9 cellular contexts compared by ENCODE assay signal in genomic region chr21:32569261-32570230, GRCh38. TPM values are rescaled to one million over a fixed set of nuclear protein-coding genes. Genes with fewer than 3 reads are reported as not detected.
DNase-seq lines count a peak whose midpoint lies in the region; ATAC-seq and TF ChIP-seq lines count a peak whose summit lies in the region.
"Had no signal": no experiment of that assay in that cellular context is flagged by ENCODE, and none has a peak within 500 bp of the region (broad histone marks: within the 10 kb centered on the region; RNA-seq: fewer than 3 reads in every experiment).

No MANE protein-coding gene starts in this region.

- CTCF ChIA-PET in OCI-LY7 (lab: Charles Lee; ENCODE audit: unreplicated experiment), result no interaction called here

- H3K9ac ChIP-seq in mucosa of rectum (ENCODE audit: low read depth in 1 of 2, low read length in 2 of 2), result peak overlapping the region; percentile 56 to 61

- peak; percentile 89 for TF ChIP-seq CTCF in OCI-LY7 (conservative IDR thresholded peaks at IDR 0.05; ENCODE audit: low read length)

- no TSS peak for BruUV-seq in OCI-LY7 (replicated peaks; lab: Mats Ljungman, UMichigan)

- H3K27ac ChIP-seq in OCI-LY7 (ENCODE audit: low read depth, low read length, poor library complexity, severe bottlenecking), result no peak overlapping the region
- peak overlapping the region; percentile 59 to 63 for H3K27ac ChIP-seq in mucosa of rectum (ENCODE audit: low read depth in 2 of 2, low read length in 2 of 2)

- H4K20me1 ChIP-seq in OCI-LY7 (ENCODE audit: insufficient read depth, low read length), result no peaks in the 10 kb centered on the region

- intact Hi-C loops in OCI-LY7 (cut with micrococcal nuclease; ENCODE audit: unreplicated experiment), result loop anchor here (5.0 kb wide), 1 partner anchor 167 kb away; no protein-coding TSS in a partner anchor

- H3K9me3 ChIP-seq in OCI-LY7 (ENCODE audit: low read length) (no peaks in the 10 kb centered on the region), mucosa of rectum (ENCODE audit: control insufficient read depth in 2 of 2, low read length in 2 of 2) (no peaks in the 10 kb centered on the region)

- H3K4me2 ChIP-seq in OCI-LY7 (ENCODE audit: low read length), result peak overlapping the region; percentile 79

- peaks cover 0 to 3% of the 10 kb centered on the region in 2 donors for H3K27me3 ChIP-seq in mucosa of rectum (ENCODE audit: control insufficient read depth in 2 of 2, insufficient read depth in 2 of 2, low read length in 2 of 2)

- H3K79me2 ChIP-seq in OCI-LY7 (ENCODE audit: insufficient read depth, low read depth, low read length), result no peaks in the 10 kb centered on the region

- POLR2A ChIA-PET in OCI-LY7 (lab: Charles Lee), result interaction anchor here (1.3 kb wide), 1 partner anchor 19 kb away, joined by 4 read pairs; no protein-coding TSS in a partner anchor

- H3K9me2 ChIP-seq in OCI-LY7 (ENCODE audit: insufficient read depth, low read length), result no peaks in the 10 kb centered on the region

- peak overlapping the region; percentile 98 for H2AFZ ChIP-seq in OCI-LY7 (ENCODE audit: low read length)

- peak; percentile 76 for ATAC-seq in GM21390 (IDR thresholded peaks at IDR 0.05; ENCODE audit: unreplicated experiment)
- peak; percentile 81 for ATAC-seq in esophagus mucosa

- H3K4me3 ChIP-seq in OCI-LY7 (ENCODE audit: low read depth, low read length, poor library complexity, severe bottlenecking) (peak overlapping the region; percentile 65), mucosa of rectum (ENCODE audit: low read length in 2 of 2) (peak overlapping the region; percentile 79 to 80)

- H3K4me1 ChIP-seq in OCI-LY7 (ENCODE audit: insufficient read depth, low read length, poor library complexity, severe bottlenecking) (peaks cover 17% of the 10 kb centered on the region), mucosa of rectum (ENCODE audit: control insufficient read depth in 2 of 2, insufficient read depth in 2 of 2, low read length in 2 of 2) (peaks cover 5% of the 10 kb centered on the region in 2 donors)

- H3K36me3 ChIP-seq in OCI-LY7 (ENCODE audit: insufficient read depth, low read length) (no peaks in the 10 kb centered on the region), mucosa of rectum (ENCODE audit: control insufficient read depth in 2 of 2, insufficient read depth in 2 of 2, low read length in 2 of 2) (no peaks in the 10 kb centered on the region)

- DNase-seq in COLO829 (ENCODE audit: low spot score) (peak; percentile 71), HuH-7.5 (ENCODE audit: low spot score) (peak; percentile 62), OCI-LY7 (ENCODE audit: low spot score) (peak; percentile 80)
- peak; percentile 80 for DNase-seq in activated T-cell treated with anti-CD3 and anti-CD28 coated beads, Interleukin-2, amount 50 U/mL, for 1 hour
- DNase-seq in stimulated activated CD8-positive, alpha-beta memory T cell treated with anti-CD3 and anti-CD28 coated beads, Interleukin-4, amount 100 ng/mL, for 1 hour (ENCODE audit: low read depth in 2 of 2, low spot score in 1 of 2), result peak; percentile 48 to 67

RNA-seq across cellular contexts. Expression of gene TCP10L, which starts 15.8 kb away (rescaled TPM):
- total RNA-seq in OCI-LY7 (2014; rRNA removed; shearing (Covaris generic)), result 2.0 and 3.9 TPM in 2 replicates
- total RNA-seq in OCI-LY7 (2022), result 0.63 and 1.2 TPM in 2 replicates
- total RNA-seq in esophagus mucosa, result not detected
- total RNA-seq: subcutaneous adipose tissue had no signal

RNA-seq across cellular contexts. Expression of gene CFAP298, which starts 42.6 kb away (rescaled TPM):
- 43.6 and 56.0 TPM in 2 replicates for total RNA-seq in OCI-LY7 (2014; rRNA removed; shearing (Covaris generic))
- 49.4 and 64.2 TPM in 2 replicates for total RNA-seq in OCI-LY7 (2022)
- 21.9 TPM for total RNA-seq in esophagus mucosa
